In genomic region chr6:168612586-168612985, GRCh38 we compare ENCODE assay signal across 3 cellular contexts.
"Had no signal": no experiment of that assay in that cellular context is flagged by ENCODE, and none has a peak within 500 bp of the region (broad histone marks: within the 10 kb centered on the region; RNA-seq: fewer than 3 reads in every experiment).

No MANE protein-coding gene starts in this region.

- ATAC-seq: GM12878 had no signal

- DNase-seq: GDM1, GF-D8 had no signal

- H3K4me3 ChIP-seq: GM12878 had no signal
